In genomic region chr19:13840751-13841338, GRCh38 we compare ENCODE assay signal across 1 cellular context.
TF ChIP-seq lines count a peak whose summit lies in the region.

No MANE protein-coding gene starts in this region.

TF ChIP-seq in IMR-90, 13 proteins besides CTCF, POLR2A, EP300 and RAD21 (continued from another document):
- no peak for TF ChIP-seq ELK1 (IDR thresholded peaks at IDR 0.05; ENCODE audit: borderline replicate concordance, low read depth, low read length)
- TF ChIP-seq CHD1 (IDR thresholded peaks at IDR 0.05; ENCODE audit: low read depth, low read length), result peak; percentile 98
